Comparison of ENCODE assay signal across 19 cellular contexts in the genomic region with DNA sequence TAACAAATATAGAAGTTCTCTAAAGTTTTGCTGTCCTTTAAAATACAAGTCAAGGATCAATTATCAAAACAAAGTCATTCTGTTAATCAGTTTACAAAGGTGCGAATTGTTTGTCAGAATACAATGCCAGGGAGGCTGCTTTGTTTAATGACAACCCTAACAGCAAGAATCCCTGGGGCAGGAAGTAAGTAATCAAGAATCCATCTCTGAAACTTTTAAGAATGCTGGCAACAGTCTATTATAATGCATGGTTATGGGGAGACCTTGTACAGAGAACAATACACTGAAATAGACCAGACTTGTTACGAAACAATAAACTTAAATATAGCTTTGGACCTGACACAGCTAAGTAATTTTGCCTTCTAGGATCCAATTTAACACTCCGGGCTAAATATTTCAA.
DNase-seq lines count a peak whose midpoint lies in the region; ATAC-seq and TF ChIP-seq lines count a peak whose summit lies in the region.
"Had no signal": no experiment of that assay in that cellular context is flagged by ENCODE, and none has a peak within 500 bp of the region (broad histone marks: within the 10 kb centered on the region; RNA-seq: fewer than 3 reads in every experiment).

No MANE protein-coding gene starts in this region.

- peaks cover 20% of the 10 kb centered on the region for H3K4me1 ChIP-seq in adipocyte (ENCODE audit: control insufficient read depth, insufficient read depth, low read length)
- H3K4me1 ChIP-seq in gastrocnemius medialis, result peaks cover 17 to 34% of the 10 kb centered on the region in 2 donors
- H3K4me1 ChIP-seq: BE2C had no signal

- H3K9ac ChIP-seq in adipocyte (ENCODE audit: low read length), result no peak overlapping the region

- H3K27me3 Mint-ChIP-seq in T-helper 2 cell treated with Interferon-gamma antibody and Interleukin-4, amounts not matched to agents 5 μg/mL and 100 μg/mL, for 36 hours (ENCODE audit: low read depth), result no peaks in the 10 kb centered on the region
- H3K27me3 Mint-ChIP-seq in activated CD4-positive, alpha-beta T cell treated with anti-CD3 and anti-CD28 coated beads, Interleukin-2, amount 10 ng/mL, durations not matched to agents 7 days and 5 days, result no peaks in the 10 kb centered on the region
- H3K27me3 Mint-ChIP-seq: CD4-positive, alpha-beta T cell had no signal

- no peak for TF ChIP-seq POLR2A in gastrocnemius medialis (IDR thresholded peaks at IDR 0.05)

- no peaks in the 10 kb centered on the region for H3K4me1 Mint-ChIP-seq in T-helper 2 cell treated with Interferon-gamma antibody and Interleukin-4, amounts not matched to agents 5 μg/mL and 100 μg/mL, for 36 hours (ENCODE audit: low read depth)
- H3K4me1 Mint-ChIP-seq in activated CD4-positive, alpha-beta T cell treated with anti-CD3 and anti-CD28 coated beads, Interleukin-2, amount 10 ng/mL, durations not matched to agents 7 days and 5 days, result no peaks in the 10 kb centered on the region

- CTCF ChIA-PET in activated CD4-positive, alpha-beta T cell treated with anti-CD3 and anti-CD28 coated beads, Interleukin-2, amount 10 ng/mL, durations not matched to agents 7 days and 5 days (lab: Charles Lee), result no interaction called here

- no peak overlapping the region for H3K4me3 ChIP-seq in adipocyte (ENCODE audit: low read length)
- H3K4me3 ChIP-seq in fibroblast of the aortic adventitia (ENCODE audit: low read depth, low read length), result no peak overlapping the region
- H3K4me3 ChIP-seq in gastrocnemius medialis, result no peak overlapping the region
- H3K4me3 ChIP-seq: PC-9 had no signal

- no peaks in the 10 kb centered on the region for H3K36me3 Mint-ChIP-seq in T-helper 2 cell treated with Interferon-gamma antibody and Interleukin-4, amounts not matched to agents 5 μg/mL and 100 μg/mL, for 36 hours (ENCODE audit: low read depth)
- no peaks in the 10 kb centered on the region for H3K36me3 Mint-ChIP-seq in activated CD4-positive, alpha-beta T cell treated with anti-CD3 and anti-CD28 coated beads, Interleukin-2, amount 10 ng/mL, durations not matched to agents 7 days and 5 days (ENCODE audit: low read depth)

- TF ChIP-seq CTCF in fibroblast of the aortic adventitia (IDR thresholded peaks at IDR 0.05; ENCODE audit: insufficient read depth, low read length) (no peak), gastrocnemius medialis (IDR thresholded peaks at IDR 0.05 in 4 of 5, conservative IDR thresholded peaks at IDR 0.05 in 1 of 5) (no peak)

- POLR2A ChIA-PET in activated CD4-positive, alpha-beta T cell treated with anti-CD3 and anti-CD28 coated beads, Interleukin-2, amount 10 ng/mL, durations not matched to agents 7 days and 5 days (lab: Charles Lee), result no interaction called here

- DNase-seq in Right ventricle myocardium superior (no peak), left cardiac atrium (no peak), adipocyte (ENCODE audit: low read depth) (peak; percentile 41), fibroblast of the aortic adventitia (ENCODE audit: low read depth) (peak; percentile 65), gastrocnemius medialis (no peak)
- no peak for DNase-seq in T-helper 2 cell treated with Interferon-gamma antibody and Interleukin-4, amounts not matched to agents 5 μg/mL and 100 μg/mL, for 36 hours (ENCODE audit: low spot score)
- DNase-seq in activated CD4-positive, alpha-beta T cell treated with anti-CD3 and anti-CD28 coated beads, Interleukin-2, amount 10 ng/mL, durations not matched to agents 7 days and 5 days, result no peak
- DNase-seq: BE2C; Calu3; CD4-positive, alpha-beta T cell; HCEC 1CT; KBM-7; NCI-H1048; NCI-H1436 treated with DMSO at 0.1 percent for 48 hours; NCI-H2029 treated with DMSO at 0.1 percent for 48 hours; NCI-H82; PC-9 had no signal

- H3K27me3 ChIP-seq in adipocyte (replicated peaks; ENCODE audit: control insufficient read depth, insufficient read depth, low read length), result no peaks in the 10 kb centered on the region
- no peaks in the 10 kb centered on the region for H3K27me3 ChIP-seq in gastrocnemius medialis
- H3K27me3 ChIP-seq: BE2C had no signal

- no peaks in the 10 kb centered on the region for H3K36me3 ChIP-seq in adipocyte (ENCODE audit: control insufficient read depth, insufficient read depth, low read length, severe bottlenecking)
- H3K36me3 ChIP-seq in gastrocnemius medialis, result no peaks in the 10 kb centered on the region
- H3K36me3 ChIP-seq: BE2C had no signal

- in situ Hi-C loops in gastrocnemius medialis (cut with MboI; ENCODE audit: low sequenced_read_pairs in 4 of 4), result no loop called here

- H3K4me3 Mint-ChIP-seq in T-helper 2 cell treated with Interferon-gamma antibody and Interleukin-4, amounts not matched to agents 5 μg/mL and 100 μg/mL, for 36 hours, result no peak overlapping the region
- H3K4me3 Mint-ChIP-seq in activated CD4-positive, alpha-beta T cell treated with anti-CD3 and anti-CD28 coated beads, Interleukin-2, amount 10 ng/mL, durations not matched to agents 7 days and 5 days, result no peak overlapping the region
- H3K4me3 Mint-ChIP-seq: CD4-positive, alpha-beta T cell had no signal

- intact Hi-C loops in Right ventricle myocardium superior (cut with DNase I), result no loop called here
- intact Hi-C loops in left cardiac atrium (cut with DNase I), result loop anchor here in 1 of 2 donors (2.0 kb wide), 1 partner anchor 57 kb away; no protein-coding TSS in a partner anchor
- intact Hi-C loops in gastrocnemius medialis (cut with DNase I; ENCODE audit: low total_unique reads), result no loop called here

- no peak overlapping the region for H3K27ac Mint-ChIP-seq in T-helper 2 cell treated with Interferon-gamma antibody and Interleukin-4, amounts not matched to agents 5 μg/mL and 100 μg/mL, for 36 hours
- no peak overlapping the region for H3K27ac Mint-ChIP-seq in activated CD4-positive, alpha-beta T cell treated with anti-CD3 and anti-CD28 coated beads, Interleukin-2, amount 10 ng/mL, durations not matched to agents 7 days and 5 days
- H3K27ac Mint-ChIP-seq: CD4-positive, alpha-beta T cell had no signal

- peak overlapping the region; percentile 8 to 56 (median 38) for H3K27ac ChIP-seq in gastrocnemius medialis
- H3K27ac ChIP-seq: 22Rv1, PC-9 had no signal

- no peaks in the 10 kb centered on the region for H3K9me3 Mint-ChIP-seq in T-helper 2 cell treated with Interferon-gamma antibody and Interleukin-4, amounts not matched to agents 5 μg/mL and 100 μg/mL, for 36 hours
- H3K9me3 Mint-ChIP-seq in activated CD4-positive, alpha-beta T cell treated with anti-CD3 and anti-CD28 coated beads, Interleukin-2, amount 10 ng/mL, durations not matched to agents 7 days and 5 days, result no peaks in the 10 kb centered on the region

- ATAC-seq in Right ventricle myocardium superior (ENCODE audit: poor library complexity) (peak; percentile 45), left cardiac atrium (no peak), gastrocnemius medialis (peak; percentile 55 to 61), GM21367 (IDR thresholded peaks at IDR 0.05; ENCODE audit: unreplicated experiment) (no peak)

- H3K9me3 ChIP-seq in adipocyte (ENCODE audit: control insufficient read depth, low read length) (no peaks in the 10 kb centered on the region), gastrocnemius medialis (no peaks in the 10 kb centered on the region)
- H3K9me3 ChIP-seq: BE2C had no signal

Comparison
In these comparisons a context has a peak if more than half of its experiments do, and no peak if none do; other contexts are left out.
1. ATAC-seq: peak in Right ventricle myocardium superior (single experiment) and gastrocnemius medialis (2 of 2); none in left cardiac atrium (0 of 2) and GM21367 (single experiment).
2. DNase-seq: peak in adipocyte (single experiment) and fibroblast of the aortic adventitia (single experiment); none in Right ventricle myocardium superior (single experiment), left cardiac atrium (single experiment), gastrocnemius medialis (0 of 2), T-helper 2 cell treated with Interferon-gamma antibody and Interleukin-4, amounts not matched to agents 5 μg/mL and 100 μg/mL, for 36 hours (single experiment) and activated CD4-positive, alpha-beta T cell treated with anti-CD3 and anti-CD28 coated beads, Interleukin-2, amount 10 ng/mL, durations not matched to agents 7 days and 5 days (single experiment).